1 cellular context compared by ENCODE assay signal in genomic region chr4:185382754-185383153, GRCh38.
TF ChIP-seq lines count a peak whose summit lies in the region.

No MANE protein-coding gene starts in this region.

TF ChIP-seq in HepG2, 621 proteins besides CTCF, POLR2A, EP300 and RAD21 (continued from another document and continues in another):
- TF ChIP-seq, protein P1, sequence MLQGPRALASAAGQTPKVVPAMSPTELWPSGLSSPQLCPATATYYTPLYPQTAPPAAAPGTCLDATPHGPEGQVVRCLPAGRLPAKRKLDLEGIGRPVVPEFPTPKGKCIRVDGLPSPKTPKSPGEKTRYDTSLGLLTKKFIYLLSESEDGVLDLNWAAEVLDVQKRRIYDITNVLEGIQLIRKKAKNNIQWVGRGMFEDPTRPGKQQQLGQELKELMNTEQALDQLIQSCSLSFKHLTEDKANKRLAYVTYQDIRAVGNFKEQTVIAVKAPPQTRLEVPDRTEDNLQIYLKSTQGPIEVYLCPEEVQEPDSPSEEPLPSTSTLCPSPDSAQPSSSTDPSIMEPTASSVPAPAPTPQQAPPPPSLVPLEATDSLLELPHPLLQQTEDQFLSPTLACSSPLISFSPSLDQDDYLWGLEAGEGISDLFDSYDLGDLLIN (CRISPR knock-in tag; IDR thresholded peaks at IDR 0.05; ENCODE audit: borderline replicate concordance): no peak
- TF ChIP-seq CC2D1A (CRISPR knock-in tag; IDR thresholded peaks at IDR 0.05) (no peak), NCOA2 (CRISPR knock-in tag; IDR thresholded peaks at IDR 0.05) (peak; percentile 67), ZNF17 (CRISPR knock-in tag; IDR thresholded peaks at IDR 0.05) (no peak), SNAI1 (CRISPR knock-in tag; IDR thresholded peaks at IDR 0.05; ENCODE audit: borderline replicate concordance) (no peak), RFX1 (IDR thresholded peaks at IDR 0.05) (no peak), ZNF576 (CRISPR knock-in tag; IDR thresholded peaks at IDR 0.05) (no peak), IKZF1 (IDR thresholded peaks at IDR 0.05) (no peak), DRAP1 (CRISPR knock-in tag; IDR thresholded peaks at IDR 0.05) (no peak), PPARG (CRISPR knock-in tag; conservative IDR thresholded peaks at IDR 0.05) (peak; percentile 72), ZBTB3 (CRISPR knock-in tag; IDR thresholded peaks at IDR 0.05; ENCODE audit: borderline replicate concordance, low read depth) (no peak), NFIC (IDR thresholded peaks at IDR 0.05; ENCODE audit: low read length) (peak; percentile 48; the same call in 1 of the 2 replicates), ZNF720 (CRISPR knock-in tag; IDR thresholded peaks at IDR 0.05) (no peak), ZNF737 (CRISPR knock-in tag; IDR thresholded peaks at IDR 0.05; ENCODE audit: borderline replicate concordance) (no peak), FOSL1 (CRISPR knock-in tag; IDR thresholded peaks at IDR 0.05; ENCODE audit: borderline replicate concordance) (no peak), ZNF777 (CRISPR knock-in tag; IDR thresholded peaks at IDR 0.05) (no peak), TGIF2 (CRISPR knock-in tag; IDR thresholded peaks at IDR 0.05) (no peak), SP5 (CRISPR knock-in tag; IDR thresholded peaks at IDR 0.05; ENCODE audit: borderline replicate concordance, low read depth) (no peak), ARID3A (IDR thresholded peaks at IDR 0.05; ENCODE audit: low read depth, low read length) (no peak), HNF4A (CRISPR knock-in tag; IDR thresholded peaks at IDR 0.05) (peak; percentile 29), SP4 (CRISPR knock-in tag; IDR thresholded peaks at IDR 0.05) (no peak), SIX4 (CRISPR knock-in tag; IDR thresholded peaks at IDR 0.05) (no peak), NPAS2 (CRISPR knock-in tag; IDR thresholded peaks at IDR 0.05; ENCODE audit: borderline replicate concordance) (no peak), ERF (CRISPR knock-in tag; IDR thresholded peaks at IDR 0.05) (no peak), ELF3 (CRISPR knock-in tag; IDR thresholded peaks at IDR 0.05) (0 out of 2 replicates have a peak, but pooled peaks have one; percentile 17), RFX3 (CRISPR knock-in tag; IDR thresholded peaks at IDR 0.05) (no peak), ZNF775 (CRISPR knock-in tag; IDR thresholded peaks at IDR 0.05; ENCODE audit: borderline replicate concordance) (no peak), ZKSCAN8 (CRISPR knock-in tag; IDR thresholded peaks at IDR 0.05; ENCODE audit: borderline replicate concordance) (no peak), SNAPC5 (CRISPR knock-in tag; IDR thresholded peaks at IDR 0.05; ENCODE audit: borderline replicate concordance) (no peak), PHF8 (CRISPR knock-in tag; IDR thresholded peaks at IDR 0.05) (no peak), SP2 (CRISPR knock-in tag; IDR thresholded peaks at IDR 0.05) (no peak), MYNN (CRISPR knock-in tag; IDR thresholded peaks at IDR 0.05; ENCODE audit: low read depth) (no peak), ZNF24 (IDR thresholded peaks at IDR 0.05) (no peak), ZNF460 (CRISPR knock-in tag; IDR thresholded peaks at IDR 0.05; ENCODE audit: borderline replicate concordance) (no peak), TCF7 (IDR thresholded peaks at IDR 0.05; ENCODE audit: low read depth) (peak; percentile 80), GPN1 (CRISPR knock-in tag; IDR thresholded peaks at IDR 0.05; ENCODE audit: borderline replicate concordance) (no peak), NFE2L1 (CRISPR knock-in tag; IDR thresholded peaks at IDR 0.05; ENCODE audit: borderline replicate concordance) (no peak), ZSCAN25 (CRISPR knock-in tag; IDR thresholded peaks at IDR 0.05) (no peak), NAIF1 (CRISPR knock-in tag; IDR thresholded peaks at IDR 0.05; ENCODE audit: borderline replicate concordance) (no peak), FOXP1 (IDR thresholded peaks at IDR 0.05) (no peak), FOXP1 (CRISPR knock-in tag; IDR thresholded peaks at IDR 0.05) (peak; percentile 54; the same call in 1 of the 2 replicates), GABPA (IDR thresholded peaks at IDR 0.05; ENCODE audit: low read depth, low read length) (no peak), GABPA (CRISPR knock-in tag; IDR thresholded peaks at IDR 0.05; ENCODE audit: low read depth) (no peak), NFE2L2 (IDR thresholded peaks at IDR 0.05; ENCODE audit: low read length) (no peak), ZNF598 (CRISPR knock-in tag; IDR thresholded peaks at IDR 0.05; ENCODE audit: borderline replicate concordance) (no peak), SOX5 (CRISPR knock-in tag; IDR thresholded peaks at IDR 0.05; ENCODE audit: borderline replicate concordance) (peak; percentile 30; the same call in 1 of the 2 replicates), ZNF101 (CRISPR knock-in tag; IDR thresholded peaks at IDR 0.05; ENCODE audit: borderline replicate concordance, low read depth) (no peak), ZNF205 (CRISPR knock-in tag; IDR thresholded peaks at IDR 0.05) (no peak), ZNF431 (CRISPR knock-in tag; IDR thresholded peaks at IDR 0.05; ENCODE audit: borderline replicate concordance, low read depth) (no peak), ZNF644 (CRISPR knock-in tag; IDR thresholded peaks at IDR 0.05; ENCODE audit: low read depth) (no peak), ZNF619 (CRISPR knock-in tag; IDR thresholded peaks at IDR 0.05) (no peak)
- TF ChIP-seq, protein P2, sequence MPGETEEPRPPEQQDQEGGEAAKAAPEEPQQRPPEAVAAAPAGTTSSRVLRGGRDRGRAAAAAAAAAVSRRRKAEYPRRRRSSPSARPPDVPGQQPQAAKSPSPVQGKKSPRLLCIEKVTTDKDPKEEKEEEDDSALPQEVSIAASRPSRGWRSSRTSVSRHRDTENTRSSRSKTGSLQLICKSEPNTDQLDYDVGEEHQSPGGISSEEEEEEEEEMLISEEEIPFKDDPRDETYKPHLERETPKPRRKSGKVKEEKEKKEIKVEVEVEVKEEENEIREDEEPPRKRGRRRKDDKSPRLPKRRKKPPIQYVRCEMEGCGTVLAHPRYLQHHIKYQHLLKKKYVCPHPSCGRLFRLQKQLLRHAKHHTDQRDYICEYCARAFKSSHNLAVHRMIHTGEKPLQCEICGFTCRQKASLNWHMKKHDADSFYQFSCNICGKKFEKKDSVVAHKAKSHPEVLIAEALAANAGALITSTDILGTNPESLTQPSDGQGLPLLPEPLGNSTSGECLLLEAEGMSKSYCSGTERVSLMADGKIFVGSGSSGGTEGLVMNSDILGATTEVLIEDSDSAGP (CRISPR knock-in tag; IDR thresholded peaks at IDR 0.05; ENCODE audit: borderline replicate concordance): no peak
- TF ChIP-seq, protein P3, sequence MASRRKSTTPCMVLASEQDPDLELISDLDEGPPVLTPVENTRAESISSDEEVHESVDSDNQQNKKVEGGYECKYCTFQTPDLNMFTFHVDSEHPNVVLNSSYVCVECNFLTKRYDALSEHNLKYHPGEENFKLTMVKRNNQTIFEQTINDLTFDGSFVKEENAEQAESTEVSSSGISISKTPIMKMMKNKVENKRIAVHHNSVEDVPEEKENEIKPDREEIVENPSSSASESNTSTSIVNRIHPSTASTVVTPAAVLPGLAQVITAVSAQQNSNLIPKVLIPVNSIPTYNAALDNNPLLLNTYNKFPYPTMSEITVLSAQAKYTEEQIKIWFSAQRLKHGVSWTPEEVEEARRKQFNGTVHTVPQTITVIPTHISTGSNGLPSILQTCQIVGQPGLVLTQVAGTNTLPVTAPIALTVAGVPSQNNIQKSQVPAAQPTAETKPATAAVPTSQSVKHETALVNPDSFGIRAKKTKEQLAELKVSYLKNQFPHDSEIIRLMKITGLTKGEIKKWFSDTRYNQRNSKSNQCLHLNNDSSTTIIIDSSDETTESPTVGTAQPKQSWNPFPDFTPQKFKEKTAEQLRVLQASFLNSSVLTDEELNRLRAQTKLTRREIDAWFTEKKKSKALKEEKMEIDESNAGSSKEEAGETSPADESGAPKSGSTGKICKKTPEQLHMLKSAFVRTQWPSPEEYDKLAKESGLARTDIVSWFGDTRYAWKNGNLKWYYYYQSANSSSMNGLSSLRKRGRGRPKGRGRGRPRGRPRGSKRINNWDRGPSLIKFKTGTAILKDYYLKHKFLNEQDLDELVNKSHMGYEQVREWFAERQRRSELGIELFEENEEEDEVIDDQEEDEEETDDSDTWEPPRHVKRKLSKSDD (CRISPR knock-in tag; IDR thresholded peaks at IDR 0.05; ENCODE audit: low read depth): no peak
- TF ChIP-seq, protein P4, sequence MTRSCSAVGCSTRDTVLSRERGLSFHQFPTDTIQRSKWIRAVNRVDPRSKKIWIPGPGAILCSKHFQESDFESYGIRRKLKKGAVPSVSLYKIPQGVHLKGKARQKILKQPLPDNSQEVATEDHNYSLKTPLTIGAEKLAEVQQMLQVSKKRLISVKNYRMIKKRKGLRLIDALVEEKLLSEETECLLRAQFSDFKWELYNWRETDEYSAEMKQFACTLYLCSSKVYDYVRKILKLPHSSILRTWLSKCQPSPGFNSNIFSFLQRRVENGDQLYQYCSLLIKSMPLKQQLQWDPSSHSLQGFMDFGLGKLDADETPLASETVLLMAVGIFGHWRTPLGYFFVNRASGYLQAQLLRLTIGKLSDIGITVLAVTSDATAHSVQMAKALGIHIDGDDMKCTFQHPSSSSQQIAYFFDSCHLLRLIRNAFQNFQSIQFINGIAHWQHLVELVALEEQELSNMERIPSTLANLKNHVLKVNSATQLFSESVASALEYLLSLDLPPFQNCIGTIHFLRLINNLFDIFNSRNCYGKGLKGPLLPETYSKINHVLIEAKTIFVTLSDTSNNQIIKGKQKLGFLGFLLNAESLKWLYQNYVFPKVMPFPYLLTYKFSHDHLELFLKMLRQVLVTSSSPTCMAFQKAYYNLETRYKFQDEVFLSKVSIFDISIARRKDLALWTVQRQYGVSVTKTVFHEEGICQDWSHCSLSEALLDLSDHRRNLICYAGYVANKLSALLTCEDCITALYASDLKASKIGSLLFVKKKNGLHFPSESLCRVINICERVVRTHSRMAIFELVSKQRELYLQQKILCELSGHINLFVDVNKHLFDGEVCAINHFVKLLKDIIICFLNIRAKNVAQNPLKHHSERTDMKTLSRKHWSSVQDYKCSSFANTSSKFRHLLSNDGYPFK (CRISPR knock-in tag; IDR thresholded peaks at IDR 0.05; ENCODE audit: borderline replicate concordance): no peak
- TF ChIP-seq, protein P5, sequence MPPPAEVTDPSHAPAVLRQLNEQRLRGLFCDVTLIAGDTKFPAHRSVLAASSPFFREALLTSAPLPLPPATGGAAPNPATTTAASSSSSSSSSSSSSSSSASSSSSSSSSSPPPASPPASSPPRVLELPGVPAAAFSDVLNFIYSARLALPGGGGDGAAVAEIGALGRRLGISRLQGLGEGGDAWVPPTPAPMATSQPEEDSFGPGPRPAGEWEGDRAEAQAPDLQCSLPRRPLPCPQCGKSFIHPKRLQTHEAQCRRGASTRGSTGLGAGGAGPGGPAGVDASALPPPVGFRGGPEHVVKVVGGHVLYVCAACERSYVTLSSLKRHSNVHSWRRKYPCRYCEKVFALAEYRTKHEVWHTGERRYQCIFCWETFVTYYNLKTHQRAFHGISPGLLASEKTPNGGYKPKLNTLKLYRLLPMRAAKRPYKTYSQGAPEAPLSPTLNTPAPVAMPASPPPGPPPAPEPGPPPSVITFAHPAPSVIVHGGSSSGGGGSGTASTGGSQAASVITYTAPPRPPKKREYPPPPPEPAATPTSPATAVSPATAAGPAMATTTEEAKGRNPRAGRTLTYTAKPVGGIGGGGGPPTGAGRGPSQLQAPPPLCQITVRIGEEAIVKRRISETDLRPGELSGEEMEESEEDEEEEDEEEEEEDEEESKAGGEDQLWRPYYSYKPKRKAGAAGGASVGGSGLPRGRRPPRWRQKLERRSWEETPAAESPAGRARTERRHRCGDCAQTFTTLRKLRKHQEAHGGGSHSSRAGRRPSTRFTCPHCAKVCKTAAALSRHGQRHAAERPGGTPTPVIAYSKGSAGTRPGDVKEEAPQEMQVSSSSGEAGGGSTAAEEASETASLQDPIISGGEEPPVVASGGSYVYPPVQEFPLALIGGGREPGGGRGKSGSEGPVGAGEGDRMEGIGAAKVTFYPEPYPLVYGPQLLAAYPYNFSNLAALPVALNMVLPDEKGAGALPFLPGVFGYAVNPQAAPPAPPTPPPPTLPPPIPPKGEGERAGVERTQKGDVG (CRISPR knock-in tag; IDR thresholded peaks at IDR 0.05; ENCODE audit: borderline replicate concordance): no peak
